In genomic region chr1:44294588-44295007, GRCh38 we compare ENCODE assay signal across 8 cellular contexts.
DNase-seq lines count a peak whose midpoint lies in the region; ATAC-seq and TF ChIP-seq lines count a peak whose summit lies in the region.

No MANE protein-coding gene starts in this region.

- H3K4me3 Mint-ChIP-seq in neural crest cell, result no peak overlapping the region
- H3K4me3 Mint-ChIP-seq in activated CD8-positive, alpha-beta T cell treated with anti-CD3 and anti-CD28 coated beads for 36 hours, result no peak overlapping the region

- POLR2A ChIA-PET in activated CD8-positive, alpha-beta T cell treated with anti-CD3 and anti-CD28 coated beads for 36 hours (lab: Charles Lee), result interaction anchor here (0.8 to 1.4 kb wide), 2 partner anchors 9 to 17 kb away, joined by 3 to 4 read pairs; no protein-coding TSS in a partner anchor

- no peak for ATAC-seq in activated CD8-positive, alpha-beta T cell treated with anti-CD3 and anti-CD28 coated beads for 36 hours

- H3K27me3 Mint-ChIP-seq in neural crest cell (ENCODE audit: low read depth), result no peaks in the 10 kb centered on the region
- no peaks in the 10 kb centered on the region for H3K27me3 Mint-ChIP-seq in activated CD8-positive, alpha-beta T cell treated with anti-CD3 and anti-CD28 coated beads for 36 hours

- peaks cover 48% of the 10 kb centered on the region for H3K4me1 Mint-ChIP-seq in neural crest cell
- no peaks in the 10 kb centered on the region for H3K4me1 Mint-ChIP-seq in activated CD8-positive, alpha-beta T cell treated with anti-CD3 and anti-CD28 coated beads for 36 hours (ENCODE audit: low read depth)

- H3K36me3 Mint-ChIP-seq in neural crest cell (ENCODE audit: low read depth), result peaks cover 8% of the 10 kb centered on the region
- H3K36me3 Mint-ChIP-seq in activated CD8-positive, alpha-beta T cell treated with anti-CD3 and anti-CD28 coated beads for 36 hours (ENCODE audit: low read depth), result peaks cover 13% of the 10 kb centered on the region

- DNase-seq in CD1c-positive myeloid dendritic cell (ENCODE audit: extremely low spot score) (peak; percentile 9), NCI-H187 (lab: John Stamatoyannopoulos, UW) (peak; percentile 51 to 78), dermis blood vessel endothelial cell (peak; percentile 13), neural crest cell (ENCODE audit: low read depth, low spot score) (no peak), NOMO-1 treated with DMSO at 0.1 percent for 48 hours (lab: John Stamatoyannopoulos, UW; ENCODE audit: unreplicated experiment) (no peak), GM20000 (ENCODE audit: low spot score) (no peak)
- no peak for DNase-seq in activated CD8-positive, alpha-beta T cell treated with anti-CD3 and anti-CD28 coated beads for 36 hours
- DNase-seq in activated T-cell treated with anti-CD3 and anti-CD28 coated beads, Interleukin-2, amount 50 U/mL, for 1 hour, result no peak

- no peaks in the 10 kb centered on the region for H3K9me3 Mint-ChIP-seq in neural crest cell
- no peaks in the 10 kb centered on the region for H3K9me3 Mint-ChIP-seq in activated CD8-positive, alpha-beta T cell treated with anti-CD3 and anti-CD28 coated beads for 36 hours

- CTCF ChIA-PET in activated CD8-positive, alpha-beta T cell treated with anti-CD3 and anti-CD28 coated beads for 36 hours (lab: Charles Lee), result interaction anchor here (1.6 kb wide), 1 partner anchor 77 kb away, joined by 3 read pairs; no protein-coding TSS in a partner anchor

- intact Hi-C loops in activated CD8-positive, alpha-beta T cell treated with anti-CD3 and anti-CD28 coated beads for 36 hours (cut with micrococcal nuclease), result no loop called here

- H3K27ac Mint-ChIP-seq in neural crest cell (ENCODE audit: unreplicated experiment), result no peak overlapping the region
- H3K27ac Mint-ChIP-seq in activated CD8-positive, alpha-beta T cell treated with anti-CD3 and anti-CD28 coated beads for 36 hours, result no peak overlapping the region

- TF ChIP-seq CTCF in neural crest cell (conservative IDR thresholded peaks at IDR 0.05) (peak; percentile 44), GM20000 (IDR thresholded peaks at IDR 0.05; ENCODE audit: extremely low read depth, missing control alignments) (no peak)
- no peak for TF ChIP-seq CTCF in activated CD8-positive, alpha-beta T cell treated with anti-CD3 and anti-CD28 coated beads for 36 hours (IDR thresholded peaks at IDR 0.05)

Comparison
In these comparisons a context has a peak if more than half of its experiments do, and no peak if none do; other contexts are left out.
1. DNase-seq: peak in CD1c-positive myeloid dendritic cell (single experiment), NCI-H187 (2 of 2) and dermis blood vessel endothelial cell (single experiment); none in neural crest cell (single experiment), activated CD8-positive, alpha-beta T cell treated with anti-CD3 and anti-CD28 coated beads for 36 hours (single experiment), NOMO-1 treated with DMSO at 0.1 percent for 48 hours (single experiment), GM20000 (single experiment) and activated T-cell treated with anti-CD3 and anti-CD28 coated beads, Interleukin-2, amount 50 U/mL, for 1 hour (single experiment).